1 cellular context compared by ENCODE assay signal in the genomic region with DNA sequence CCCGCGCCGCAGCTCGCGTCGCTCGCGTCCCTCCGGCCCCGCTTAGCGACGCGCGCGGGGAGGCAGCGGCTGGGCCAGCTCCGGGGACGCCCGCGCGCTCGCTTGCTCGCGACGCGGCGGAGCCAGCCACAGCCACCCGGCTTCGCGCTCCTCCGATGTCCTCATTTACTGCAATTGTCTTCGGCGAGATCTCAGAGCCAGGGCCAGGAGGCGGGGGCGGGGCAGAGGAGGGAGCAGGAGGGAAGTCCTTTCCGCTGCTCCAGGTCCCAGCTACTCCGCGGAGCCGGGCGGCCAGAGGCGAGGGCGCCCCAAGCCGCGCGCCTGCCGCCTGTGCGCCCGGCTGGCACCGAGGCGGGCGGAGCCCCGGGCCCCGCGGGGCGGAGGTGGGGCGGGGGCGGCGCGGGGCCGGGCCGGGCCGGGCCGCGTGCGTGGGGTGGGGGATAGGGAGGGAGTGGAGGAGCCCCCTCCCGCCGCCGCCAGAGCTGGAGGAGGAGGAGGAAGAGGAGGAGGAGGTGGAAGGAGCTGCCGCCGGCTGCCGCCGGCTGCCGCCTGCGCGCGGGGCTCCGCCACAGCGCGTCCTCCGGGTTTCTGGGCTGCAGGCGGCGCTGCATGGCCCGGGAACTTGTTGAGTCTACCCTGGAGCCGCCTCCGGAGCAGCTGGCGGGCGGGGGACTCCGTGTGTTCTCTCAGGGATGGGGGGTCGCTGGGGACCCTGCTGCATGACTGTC.
TF ChIP-seq lines count a peak whose summit lies in the region.

A gene with protein sequence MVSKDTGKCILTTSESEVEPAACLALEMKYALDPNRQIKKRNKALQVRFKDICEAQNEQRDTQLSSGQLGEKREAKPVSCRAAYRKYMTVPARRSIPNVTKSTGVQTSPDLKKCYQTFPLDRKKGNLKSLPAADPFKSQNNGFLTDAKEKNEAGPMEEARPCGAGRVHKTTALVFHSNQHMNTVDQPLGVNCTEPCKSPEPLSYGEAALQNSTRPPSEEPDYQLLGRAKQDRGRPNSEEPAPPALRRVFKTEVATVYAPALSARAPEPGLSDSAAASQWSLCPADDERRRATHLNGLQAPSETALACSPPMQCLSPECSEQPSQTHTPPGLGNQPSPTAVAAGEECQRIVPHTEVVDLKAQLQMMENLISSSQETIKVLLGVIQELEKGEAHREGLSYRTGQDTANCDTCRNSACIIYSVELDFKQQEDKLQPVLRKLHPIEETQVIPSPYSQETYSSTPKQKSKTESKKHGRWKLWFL (minus strand): TSS at position 365 of the 728 bp plus-strand sequence. CDS start 20,196 bp downstream, outside the sequence.

TF ChIP-seq in SK-N-SH treated with all-trans-retinoic acid at 6 μM for 48 hours, 23 proteins besides CTCF, POLR2A, EP300 and RAD21 (continued from another document):
- TF ChIP-seq, protein P1, sequence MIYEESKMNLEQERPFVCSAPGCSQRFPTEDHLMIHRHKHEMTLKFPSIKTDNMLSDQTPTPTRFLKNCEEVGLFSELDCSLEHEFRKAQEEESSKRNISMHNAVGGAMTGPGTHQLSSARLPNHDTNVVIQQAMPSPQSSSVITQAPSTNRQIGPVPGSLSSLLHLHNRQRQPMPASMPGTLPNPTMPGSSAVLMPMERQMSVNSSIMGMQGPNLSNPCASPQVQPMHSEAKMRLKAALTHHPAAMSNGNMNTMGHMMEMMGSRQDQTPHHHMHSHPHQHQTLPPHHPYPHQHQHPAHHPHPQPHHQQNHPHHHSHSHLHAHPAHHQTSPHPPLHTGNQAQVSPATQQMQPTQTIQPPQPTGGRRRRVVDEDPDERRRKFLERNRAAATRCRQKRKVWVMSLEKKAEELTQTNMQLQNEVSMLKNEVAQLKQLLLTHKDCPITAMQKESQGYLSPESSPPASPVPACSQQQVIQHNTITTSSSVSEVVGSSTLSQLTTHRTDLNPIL (CRISPR knock-in tag; IDR thresholded peaks at IDR 0.05; ENCODE audit: low read depth) = no peak
- TF ChIP-seq ZC3H10 (CRISPR knock-in tag; IDR thresholded peaks at IDR 0.05) (no peak), RARB (CRISPR knock-in tag; IDR thresholded peaks at IDR 0.05) (no peak), GLIS3 (CRISPR knock-in tag; IDR thresholded peaks at IDR 0.05) (no peak), TOX (CRISPR knock-in tag; IDR thresholded peaks at IDR 0.05; ENCODE audit: borderline replicate concordance) (no peak)
